Comparison of ENCODE assay signal across 1 cellular context in the genomic region with DNA sequence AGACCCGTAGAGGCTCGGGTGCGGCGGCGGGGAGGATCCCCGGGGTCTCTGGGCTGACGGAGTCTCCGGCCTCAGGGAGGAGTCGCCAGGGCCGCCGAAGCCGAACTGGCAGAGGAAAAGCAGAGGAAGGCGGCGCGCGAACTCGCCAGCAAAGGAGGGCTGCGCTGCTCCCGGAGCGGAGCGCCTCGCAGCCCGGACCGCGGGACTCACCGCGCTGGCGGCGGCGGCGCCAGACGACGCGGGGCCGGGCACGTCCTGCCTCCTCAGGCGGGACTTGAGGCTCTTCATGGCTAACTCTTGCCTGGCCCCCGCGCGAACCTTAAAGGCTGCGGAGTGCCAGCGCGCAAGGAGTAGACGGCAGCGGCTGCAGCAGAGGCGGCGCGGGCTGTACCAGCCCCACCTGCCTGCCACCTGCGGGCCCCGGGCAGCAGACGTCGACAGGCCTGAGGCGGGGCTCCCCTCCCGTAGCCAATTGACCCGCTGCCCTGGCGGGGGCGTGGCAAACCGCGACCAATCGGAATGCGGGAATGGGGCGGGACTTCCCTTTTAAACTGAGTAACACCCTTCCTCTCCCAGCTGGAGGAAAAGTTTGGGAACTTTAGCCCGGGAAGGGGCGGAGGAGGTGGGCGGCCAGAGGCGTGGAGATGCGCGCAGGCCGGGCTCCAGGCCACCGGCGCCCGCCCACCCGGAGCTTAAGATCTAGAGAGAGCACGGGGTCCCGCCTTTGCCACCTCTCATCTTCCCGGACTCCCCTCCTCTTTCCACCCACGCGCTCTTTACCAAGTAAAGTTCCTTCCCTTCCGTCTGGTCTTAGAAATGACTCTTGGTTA.
TF ChIP-seq lines count a peak whose summit lies in the region.

A gene with protein sequence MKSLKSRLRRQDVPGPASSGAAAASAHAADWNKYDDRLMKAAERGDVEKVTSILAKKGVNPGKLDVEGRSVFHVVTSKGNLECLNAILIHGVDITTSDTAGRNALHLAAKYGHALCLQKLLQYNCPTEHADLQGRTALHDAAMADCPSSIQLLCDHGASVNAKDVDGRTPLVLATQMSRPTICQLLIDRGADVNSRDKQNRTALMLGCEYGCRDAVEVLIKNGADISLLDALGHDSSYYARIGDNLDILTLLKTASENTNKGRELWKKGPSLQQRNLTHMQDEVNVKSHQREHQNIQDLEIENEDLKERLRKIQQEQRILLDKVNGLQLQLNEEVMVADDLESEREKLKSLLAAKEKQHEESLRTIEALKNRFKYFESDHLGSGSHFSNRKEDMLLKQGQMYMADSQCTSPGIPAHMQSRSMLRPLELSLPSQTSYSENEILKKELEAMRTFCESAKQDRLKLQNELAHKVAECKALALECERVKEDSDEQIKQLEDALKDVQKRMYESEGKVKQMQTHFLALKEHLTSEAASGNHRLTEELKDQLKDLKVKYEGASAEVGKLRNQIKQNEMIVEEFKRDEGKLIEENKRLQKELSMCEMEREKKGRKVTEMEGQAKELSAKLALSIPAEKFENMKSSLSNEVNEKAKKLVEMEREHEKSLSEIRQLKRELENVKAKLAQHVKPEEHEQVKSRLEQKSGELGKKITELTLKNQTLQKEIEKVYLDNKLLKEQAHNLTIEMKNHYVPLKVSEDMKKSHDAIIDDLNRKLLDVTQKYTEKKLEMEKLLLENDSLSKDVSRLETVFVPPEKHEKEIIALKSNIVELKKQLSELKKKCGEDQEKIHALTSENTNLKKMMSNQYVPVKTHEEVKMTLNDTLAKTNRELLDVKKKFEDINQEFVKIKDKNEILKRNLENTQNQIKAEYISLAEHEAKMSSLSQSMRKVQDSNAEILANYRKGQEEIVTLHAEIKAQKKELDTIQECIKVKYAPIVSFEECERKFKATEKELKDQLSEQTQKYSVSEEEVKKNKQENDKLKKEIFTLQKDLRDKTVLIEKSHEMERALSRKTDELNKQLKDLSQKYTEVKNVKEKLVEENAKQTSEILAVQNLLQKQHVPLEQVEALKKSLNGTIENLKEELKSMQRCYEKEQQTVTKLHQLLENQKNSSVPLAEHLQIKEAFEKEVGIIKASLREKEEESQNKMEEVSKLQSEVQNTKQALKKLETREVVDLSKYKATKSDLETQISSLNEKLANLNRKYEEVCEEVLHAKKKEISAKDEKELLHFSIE (N-terminal part only) (minus strand): TSS at position 439 of the 830 bp plus-strand sequence. CDS start 151 bp downstream, at position 288.

TF ChIP-seq in K562, 482 proteins besides CTCF, POLR2A, EP300 and RAD21 (continued from another document):
- TF ChIP-seq, protein P1, sequence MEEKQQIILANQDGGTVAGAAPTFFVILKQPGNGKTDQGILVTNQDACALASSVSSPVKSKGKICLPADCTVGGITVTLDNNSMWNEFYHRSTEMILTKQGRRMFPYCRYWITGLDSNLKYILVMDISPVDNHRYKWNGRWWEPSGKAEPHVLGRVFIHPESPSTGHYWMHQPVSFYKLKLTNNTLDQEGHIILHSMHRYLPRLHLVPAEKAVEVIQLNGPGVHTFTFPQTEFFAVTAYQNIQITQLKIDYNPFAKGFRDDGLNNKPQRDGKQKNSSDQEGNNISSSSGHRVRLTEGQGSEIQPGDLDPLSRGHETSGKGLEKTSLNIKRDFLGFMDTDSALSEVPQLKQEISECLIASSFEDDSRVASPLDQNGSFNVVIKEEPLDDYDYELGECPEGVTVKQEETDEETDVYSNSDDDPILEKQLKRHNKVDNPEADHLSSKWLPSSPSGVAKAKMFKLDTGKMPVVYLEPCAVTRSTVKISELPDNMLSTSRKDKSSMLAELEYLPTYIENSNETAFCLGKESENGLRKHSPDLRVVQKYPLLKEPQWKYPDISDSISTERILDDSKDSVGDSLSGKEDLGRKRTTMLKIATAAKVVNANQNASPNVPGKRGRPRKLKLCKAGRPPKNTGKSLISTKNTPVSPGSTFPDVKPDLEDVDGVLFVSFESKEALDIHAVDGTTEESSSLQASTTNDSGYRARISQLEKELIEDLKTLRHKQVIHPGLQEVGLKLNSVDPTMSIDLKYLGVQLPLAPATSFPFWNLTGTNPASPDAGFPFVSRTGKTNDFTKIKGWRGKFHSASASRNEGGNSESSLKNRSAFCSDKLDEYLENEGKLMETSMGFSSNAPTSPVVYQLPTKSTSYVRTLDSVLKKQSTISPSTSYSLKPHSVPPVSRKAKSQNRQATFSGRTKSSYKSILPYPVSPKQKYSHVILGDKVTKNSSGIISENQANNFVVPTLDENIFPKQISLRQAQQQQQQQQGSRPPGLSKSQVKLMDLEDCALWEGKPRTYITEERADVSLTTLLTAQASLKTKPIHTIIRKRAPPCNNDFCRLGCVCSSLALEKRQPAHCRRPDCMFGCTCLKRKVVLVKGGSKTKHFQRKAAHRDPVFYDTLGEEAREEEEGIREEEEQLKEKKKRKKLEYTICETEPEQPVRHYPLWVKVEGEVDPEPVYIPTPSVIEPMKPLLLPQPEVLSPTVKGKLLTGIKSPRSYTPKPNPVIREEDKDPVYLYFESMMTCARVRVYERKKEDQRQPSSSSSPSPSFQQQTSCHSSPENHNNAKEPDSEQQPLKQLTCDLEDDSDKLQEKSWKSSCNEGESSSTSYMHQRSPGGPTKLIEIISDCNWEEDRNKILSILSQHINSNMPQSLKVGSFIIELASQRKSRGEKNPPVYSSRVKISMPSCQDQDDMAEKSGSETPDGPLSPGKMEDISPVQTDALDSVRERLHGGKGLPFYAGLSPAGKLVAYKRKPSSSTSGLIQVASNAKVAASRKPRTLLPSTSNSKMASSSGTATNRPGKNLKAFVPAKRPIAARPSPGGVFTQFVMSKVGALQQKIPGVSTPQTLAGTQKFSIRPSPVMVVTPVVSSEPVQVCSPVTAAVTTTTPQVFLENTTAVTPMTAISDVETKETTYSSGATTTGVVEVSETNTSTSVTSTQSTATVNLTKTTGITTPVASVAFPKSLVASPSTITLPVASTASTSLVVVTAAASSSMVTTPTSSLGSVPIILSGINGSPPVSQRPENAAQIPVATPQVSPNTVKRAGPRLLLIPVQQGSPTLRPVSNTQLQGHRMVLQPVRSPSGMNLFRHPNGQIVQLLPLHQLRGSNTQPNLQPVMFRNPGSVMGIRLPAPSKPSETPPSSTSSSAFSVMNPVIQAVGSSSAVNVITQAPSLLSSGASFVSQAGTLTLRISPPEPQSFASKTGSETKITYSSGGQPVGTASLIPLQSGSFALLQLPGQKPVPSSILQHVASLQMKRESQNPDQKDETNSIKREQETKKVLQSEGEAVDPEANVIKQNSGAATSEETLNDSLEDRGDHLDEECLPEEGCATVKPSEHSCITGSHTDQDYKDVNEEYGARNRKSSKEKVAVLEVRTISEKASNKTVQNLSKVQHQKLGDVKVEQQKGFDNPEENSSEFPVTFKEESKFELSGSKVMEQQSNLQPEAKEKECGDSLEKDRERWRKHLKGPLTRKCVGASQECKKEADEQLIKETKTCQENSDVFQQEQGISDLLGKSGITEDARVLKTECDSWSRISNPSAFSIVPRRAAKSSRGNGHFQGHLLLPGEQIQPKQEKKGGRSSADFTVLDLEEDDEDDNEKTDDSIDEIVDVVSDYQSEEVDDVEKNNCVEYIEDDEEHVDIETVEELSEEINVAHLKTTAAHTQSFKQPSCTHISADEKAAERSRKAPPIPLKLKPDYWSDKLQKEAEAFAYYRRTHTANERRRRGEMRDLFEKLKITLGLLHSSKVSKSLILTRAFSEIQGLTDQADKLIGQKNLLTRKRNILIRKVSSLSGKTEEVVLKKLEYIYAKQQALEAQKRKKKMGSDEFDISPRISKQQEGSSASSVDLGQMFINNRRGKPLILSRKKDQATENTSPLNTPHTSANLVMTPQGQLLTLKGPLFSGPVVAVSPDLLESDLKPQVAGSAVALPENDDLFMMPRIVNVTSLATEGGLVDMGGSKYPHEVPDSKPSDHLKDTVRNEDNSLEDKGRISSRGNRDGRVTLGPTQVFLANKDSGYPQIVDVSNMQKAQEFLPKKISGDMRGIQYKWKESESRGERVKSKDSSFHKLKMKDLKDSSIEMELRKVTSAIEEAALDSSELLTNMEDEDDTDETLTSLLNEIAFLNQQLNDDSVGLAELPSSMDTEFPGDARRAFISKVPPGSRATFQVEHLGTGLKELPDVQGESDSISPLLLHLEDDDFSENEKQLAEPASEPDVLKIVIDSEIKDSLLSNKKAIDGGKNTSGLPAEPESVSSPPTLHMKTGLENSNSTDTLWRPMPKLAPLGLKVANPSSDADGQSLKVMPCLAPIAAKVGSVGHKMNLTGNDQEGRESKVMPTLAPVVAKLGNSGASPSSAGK (IDR thresholded peaks at IDR 0.05) = no peak
- peak; percentile 48; the same call in 1 of the 2 replicates for TF ChIP-seq GABPA (tag; conservative IDR thresholded peaks at IDR 0.05; ENCODE audit: low read depth)
- TF ChIP-seq, protein P2, sequence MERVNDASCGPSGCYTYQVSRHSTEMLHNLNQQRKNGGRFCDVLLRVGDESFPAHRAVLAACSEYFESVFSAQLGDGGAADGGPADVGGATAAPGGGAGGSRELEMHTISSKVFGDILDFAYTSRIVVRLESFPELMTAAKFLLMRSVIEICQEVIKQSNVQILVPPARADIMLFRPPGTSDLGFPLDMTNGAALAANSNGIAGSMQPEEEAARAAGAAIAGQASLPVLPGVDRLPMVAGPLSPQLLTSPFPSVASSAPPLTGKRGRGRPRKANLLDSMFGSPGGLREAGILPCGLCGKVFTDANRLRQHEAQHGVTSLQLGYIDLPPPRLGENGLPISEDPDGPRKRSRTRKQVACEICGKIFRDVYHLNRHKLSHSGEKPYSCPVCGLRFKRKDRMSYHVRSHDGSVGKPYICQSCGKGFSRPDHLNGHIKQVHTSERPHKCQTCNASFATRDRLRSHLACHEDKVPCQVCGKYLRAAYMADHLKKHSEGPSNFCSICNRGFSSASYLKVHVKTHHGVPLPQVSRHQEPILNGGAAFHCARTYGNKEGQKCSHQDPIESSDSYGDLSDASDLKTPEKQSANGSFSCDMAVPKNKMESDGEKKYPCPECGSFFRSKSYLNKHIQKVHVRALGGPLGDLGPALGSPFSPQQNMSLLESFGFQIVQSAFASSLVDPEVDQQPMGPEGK (CRISPR knock-in tag; IDR thresholded peaks at IDR 0.05; ENCODE audit: borderline replicate concordance) = no peak
- TF ChIP-seq ATF1 (CRISPR knock-in tag; IDR thresholded peaks at IDR 0.05) = no peak
- TF ChIP-seq ATF1 (tag; IDR thresholded peaks at IDR 0.05) = 0 out of 2 replicates have a peak, but pooled peaks have one; percentile 22
- TF ChIP-seq, protein P3, sequence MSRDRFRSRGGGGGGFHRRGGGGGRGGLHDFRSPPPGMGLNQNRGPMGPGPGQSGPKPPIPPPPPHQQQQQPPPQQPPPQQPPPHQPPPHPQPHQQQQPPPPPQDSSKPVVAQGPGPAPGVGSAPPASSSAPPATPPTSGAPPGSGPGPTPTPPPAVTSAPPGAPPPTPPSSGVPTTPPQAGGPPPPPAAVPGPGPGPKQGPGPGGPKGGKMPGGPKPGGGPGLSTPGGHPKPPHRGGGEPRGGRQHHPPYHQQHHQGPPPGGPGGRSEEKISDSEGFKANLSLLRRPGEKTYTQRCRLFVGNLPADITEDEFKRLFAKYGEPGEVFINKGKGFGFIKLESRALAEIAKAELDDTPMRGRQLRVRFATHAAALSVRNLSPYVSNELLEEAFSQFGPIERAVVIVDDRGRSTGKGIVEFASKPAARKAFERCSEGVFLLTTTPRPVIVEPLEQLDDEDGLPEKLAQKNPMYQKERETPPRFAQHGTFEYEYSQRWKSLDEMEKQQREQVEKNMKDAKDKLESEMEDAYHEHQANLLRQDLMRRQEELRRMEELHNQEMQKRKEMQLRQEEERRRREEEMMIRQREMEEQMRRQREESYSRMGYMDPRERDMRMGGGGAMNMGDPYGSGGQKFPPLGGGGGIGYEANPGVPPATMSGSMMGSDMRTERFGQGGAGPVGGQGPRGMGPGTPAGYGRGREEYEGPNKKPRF (IDR thresholded peaks at IDR 0.05; ENCODE audit: low read depth, low read length) = no peak
- TF ChIP-seq, protein P4, sequence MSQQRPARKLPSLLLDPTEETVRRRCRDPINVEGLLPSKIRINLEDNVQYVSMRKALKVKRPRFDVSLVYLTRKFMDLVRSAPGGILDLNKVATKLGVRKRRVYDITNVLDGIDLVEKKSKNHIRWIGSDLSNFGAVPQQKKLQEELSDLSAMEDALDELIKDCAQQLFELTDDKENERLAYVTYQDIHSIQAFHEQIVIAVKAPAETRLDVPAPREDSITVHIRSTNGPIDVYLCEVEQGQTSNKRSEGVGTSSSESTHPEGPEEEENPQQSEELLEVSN (IDR thresholded peaks at IDR 0.05; ENCODE audit: borderline replicate concordance in 1 of 2, extremely low read depth in 1 of 2, insufficient read depth in 1 of 2, insufficient read length in 1 of 2, low read depth in 1 of 2, low read length in 1 of 2, poor library complexity in 1 of 2, severe bottlenecking in 1 of 2) = peak in 1 of 2 experiments; percentile 17
